8 cellular contexts compared by ENCODE assay signal in genomic region chr10:117442944-117443676, GRCh38.
A peak's percentile ranks its signal among the peaks of the same experiment; 100 is the strongest.
DNase-seq lines count a peak whose midpoint lies in the region; ATAC-seq and TF ChIP-seq lines count a peak whose summit lies in the region.

No MANE protein-coding gene starts in this region.

- peaks cover 6% of the 10 kb centered on the region for H3K4me1 ChIP-seq in mucosa of descending colon (ENCODE audit: low read depth)

- peak overlapping the region; percentile 42 for H3K4me3 Mint-ChIP-seq in activated CD8-positive, alpha-beta memory T cell treated with anti-CD3 and anti-CD28 coated beads, Interleukin-2, amount 10 ng/mL, durations not matched to agents 7 days and 5 days
- no peak overlapping the region for H3K4me3 Mint-ChIP-seq in endothelial cell (ENCODE audit: unreplicated experiment)

- H3K27ac Mint-ChIP-seq in activated CD8-positive, alpha-beta memory T cell treated with anti-CD3 and anti-CD28 coated beads, Interleukin-2, amount 10 ng/mL, durations not matched to agents 7 days and 5 days, result no peak overlapping the region
- no peak overlapping the region for H3K27ac Mint-ChIP-seq in endothelial cell (ENCODE audit: unreplicated experiment)

- no peaks in the 10 kb centered on the region for H3K9me3 ChIP-seq in mucosa of descending colon

- CTCF ChIA-PET in activated CD8-positive, alpha-beta memory T cell treated with anti-CD3 and anti-CD28 coated beads, Interleukin-2, amount 10 ng/mL, durations not matched to agents 7 days and 5 days (lab: Charles Lee), result interaction anchor here (0.6 to 1.7 kb wide), 5 partner anchors 8 to 226 kb away, joined by 3 to 5 read pairs (median 3); no protein-coding TSS in a partner anchor

- H3K36me3 ChIP-seq in mucosa of descending colon (ENCODE audit: low read depth), result no peaks in the 10 kb centered on the region

- ATAC-seq in HG02981 (IDR thresholded peaks at IDR 0.05; ENCODE audit: unreplicated experiment) (peak; percentile 83), mucosa of descending colon (peak; percentile 97)
- peak; percentile 27 for ATAC-seq in activated CD8-positive, alpha-beta memory T cell treated with anti-CD3 and anti-CD28 coated beads, Interleukin-2, amount 10 ng/mL, durations not matched to agents 7 days and 5 days

- no peaks in the 10 kb centered on the region for H3K27me3 Mint-ChIP-seq in activated CD8-positive, alpha-beta memory T cell treated with anti-CD3 and anti-CD28 coated beads, Interleukin-2, amount 10 ng/mL, durations not matched to agents 7 days and 5 days
- H3K27me3 Mint-ChIP-seq in endothelial cell (ENCODE audit: unreplicated experiment), result peaks cover 3% of the 10 kb centered on the region

- H3K9me3 Mint-ChIP-seq in activated CD8-positive, alpha-beta memory T cell treated with anti-CD3 and anti-CD28 coated beads, Interleukin-2, amount 10 ng/mL, durations not matched to agents 7 days and 5 days (ENCODE audit: low read depth), result peaks cover 10% of the 10 kb centered on the region
- H3K9me3 Mint-ChIP-seq in endothelial cell (ENCODE audit: unreplicated experiment), result peaks cover 23% of the 10 kb centered on the region

- TF ChIP-seq CTCF in endothelial cell (IDR thresholded peaks at IDR 0.05; ENCODE audit: unreplicated experiment) (peak; percentile 89), mucosa of descending colon (IDR thresholded peaks at IDR 0.05) (peak; percentile 70)

- DNase-seq in NCI-H2107 (lab: John Stamatoyannopoulos, UW), result peak; percentile 2
- DNase-seq in NCI-H2107 treated with DMSO at 0.1 percent for 48 hours (lab: John Stamatoyannopoulos, UW; ENCODE audit: unreplicated experiment), result no peak
- DNase-seq in NCI-H774 (lab: John Stamatoyannopoulos, UW), result peak; percentile 11
- peak; percentile 45 for DNase-seq in activated CD8-positive, alpha-beta memory T cell treated with anti-CD3 and anti-CD28 coated beads, Interleukin-2, amount 10 ng/mL, durations not matched to agents 7 days and 5 days
- DNase-seq in endothelial cell (ENCODE audit: low spot score), result peak; percentile 71
- DNase-seq in mucosa of descending colon, result peak; percentile 82 to 90 (median 88)
- DNase-seq in stimulated activated CD8-positive, alpha-beta memory T cell treated with anti-CD3 and anti-CD28 coated beads, Interleukin-4, amount 100 ng/mL, for 4 hours (ENCODE audit: low read depth in 2 of 2, low spot score in 1 of 2), result peak; percentile 7 to 20

- H3K4me1 Mint-ChIP-seq in activated CD8-positive, alpha-beta memory T cell treated with anti-CD3 and anti-CD28 coated beads, Interleukin-2, amount 10 ng/mL, durations not matched to agents 7 days and 5 days, result no peaks in the 10 kb centered on the region
- H3K4me1 Mint-ChIP-seq in endothelial cell (ENCODE audit: unreplicated experiment), result peaks cover 1% of the 10 kb centered on the region

- intact Hi-C loops in mucosa of descending colon (cut with DNase I, micrococcal nuclease), result no loop called here

- no peak overlapping the region for H3K4me3 ChIP-seq in mucosa of descending colon

- H3K36me3 Mint-ChIP-seq in activated CD8-positive, alpha-beta memory T cell treated with anti-CD3 and anti-CD28 coated beads, Interleukin-2, amount 10 ng/mL, durations not matched to agents 7 days and 5 days, result peaks cover 4% of the 10 kb centered on the region
- peaks cover 17% of the 10 kb centered on the region for H3K36me3 Mint-ChIP-seq in endothelial cell (ENCODE audit: low read depth, unreplicated experiment)

Comparison
In these comparisons a context has a peak if more than half of its experiments do, and no peak if none do; other contexts are left out.
1. ATAC-seq: peak in every context shown above with its lines; median percentile 97 in mucosa of descending colon; 83 in HG02981; 27 in activated CD8-positive, alpha-beta memory T cell treated with anti-CD3 and anti-CD28 coated beads, Interleukin-2, amount 10 ng/mL, durations not matched to agents 7 days and 5 days.